Comparison of ENCODE assay signal across 22 cellular contexts in the genomic region with DNA sequence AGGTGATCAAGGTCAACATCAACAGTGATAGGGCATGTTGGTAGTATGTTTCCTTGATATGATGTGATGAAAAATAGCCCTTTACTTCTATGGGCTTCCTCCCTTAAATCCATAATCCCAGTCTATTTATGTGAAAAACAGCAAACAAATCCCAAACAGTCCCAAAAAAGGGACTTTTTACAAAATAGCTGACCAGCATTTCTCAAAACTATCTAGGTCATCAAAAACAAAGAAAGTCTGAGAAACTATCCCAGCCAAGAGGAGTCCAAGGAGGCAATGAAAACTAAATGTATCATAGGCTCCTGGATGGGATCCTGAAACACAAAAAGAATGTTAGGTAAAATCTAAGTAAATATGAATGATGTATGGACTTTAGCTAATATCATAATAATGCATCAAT.
DNase-seq lines count a peak whose midpoint lies in the region; ATAC-seq, FAIRE-seq and TF ChIP-seq lines count a peak whose summit lies in the region.
"Had no signal": no experiment of that assay in that cellular context is flagged by ENCODE, and none has a peak within 500 bp of the region (broad histone marks: within the 10 kb centered on the region; RNA-seq: fewer than 3 reads in every experiment).

No MANE protein-coding gene starts in this region.

- H3K27me3 ChIP-seq in HepG2 (ENCODE audit: control insufficient read depth in 1 of 2, insufficient read depth in 2 of 2, low read length in 2 of 2) (no peaks in the 10 kb centered on the region), right lobe of liver (no peaks in the 10 kb centered on the region), IMR-90 (ENCODE audit: control insufficient read depth, insufficient read depth, low read length) (no peaks in the 10 kb centered on the region)
- H3K27me3 ChIP-seq: BE2C, BLaER1 had no signal

- H2AFZ ChIP-seq in HepG2 (ENCODE audit: low read length) (no peak overlapping the region), IMR-90 (replicated peaks; ENCODE audit: low read length, poor library complexity) (no peak overlapping the region)

- H4K91ac ChIP-seq in IMR-90 (ENCODE audit: insufficient read depth, low read depth, low read length) = no peak overlapping the region

- peaks cover 5% of the 10 kb centered on the region; the same call in 1 of the 2 replicates for H3K9me1 ChIP-seq in IMR-90 (ENCODE audit: insufficient read depth, low read length)

- DNase-seq in HepG2 (ENCODE audit: low spot score) = no peak
- no peak for DNase-seq in right lobe of liver
- no peak for DNase-seq in IMR-90
- no peak for DNase-seq in DMS79 (lab: John Stamatoyannopoulos, UW)
- DNase-seq: ACHN; BE2C; C1 segment of cervical spinal cord; CD4-positive, alpha-beta memory T cell; CD4-positive, CD25-positive, alpha-beta regulatory T cell; CD8-positive, alpha-beta memory T cell; COR-L47; DMS 273 treated with DMSO at 0.1 percent for 48 hours; DMS153; DMS53; DMS79 treated with DMSO at 0.1 percent for 48 hours; GF-D8 had no signal

- no peak overlapping the region for H3K23ac ChIP-seq in IMR-90 (ENCODE audit: low read depth, low read length)

- H3K9me3 ChIP-seq in HepG2 (ENCODE audit: low read length) (no peaks in the 10 kb centered on the region), right lobe of liver (no peaks in the 10 kb centered on the region), IMR-90 (ENCODE audit: control insufficient read depth, insufficient read depth, low read length) (no peaks in the 10 kb centered on the region)
- H3K9me3 ChIP-seq: BE2C had no signal

- no peak overlapping the region for H2BK120ac ChIP-seq in IMR-90 (ENCODE audit: low read depth, low read length)

- TF ChIP-seq CTCF in HepG2 (CRISPR knock-in tag; IDR thresholded peaks at IDR 0.05) = no peak
- no peak for TF ChIP-seq CTCF in right lobe of liver (IDR thresholded peaks at IDR 0.05)
- TF ChIP-seq CTCF in IMR-90 (conservative IDR thresholded peaks at IDR 0.05; ENCODE audit: low read depth, low read length) = no peak

- ATAC-seq in HepG2 (no peak), right lobe of liver (no peak), IMR-90 (ENCODE audit: low read depth) (no peak), HG03442 (IDR thresholded peaks at IDR 0.05; ENCODE audit: unreplicated experiment) (no peak)

- H3K4me1 ChIP-seq in HepG2 (ENCODE audit: insufficient read depth, low read length) = no peaks in the 10 kb centered on the region
- H3K4me1 ChIP-seq in right lobe of liver = no peaks in the 10 kb centered on the region
- H3K4me1 ChIP-seq in IMR-90 (ENCODE audit: control insufficient read depth, insufficient read depth, low read length) = peaks cover 4% of the 10 kb centered on the region; the same call in 1 of the 2 replicates
- H3K4me1 ChIP-seq: BE2C had no signal

- BruUV-seq in HepG2 (replicated peaks; lab: Mats Ljungman, UMichigan) (no TSS peak), IMR-90 (replicated peaks; lab: Mats Ljungman, UMichigan) (no TSS peak)

- H4K8ac ChIP-seq in IMR-90 (ENCODE audit: low read depth in 2 of 2, low read length in 2 of 2) = no peak overlapping the region

- no peak overlapping the region for H3K4ac ChIP-seq in IMR-90 (ENCODE audit: low read depth, low read length)

- dilution Hi-C loops in IMR-90 (cut with HindIII; ENCODE audit: low sequenced_read_pairs, unreplicated experiment) = no loop called here

- in situ Hi-C loops in HepG2 (cut with HindIII; ENCODE audit: extremely low pct_ligation_motif_present, low pct_unique_long_range_greater_than_20kb) = no loop called here
- in situ Hi-C loops in IMR-90 (cut with MboI; ENCODE audit: low sequenced_read_pairs) = no loop called here

- no peak overlapping the region for H3K9ac ChIP-seq in HepG2 (ENCODE audit: insufficient read depth, low read depth, low read length)
- no peak overlapping the region for H3K9ac ChIP-seq in IMR-90 (ENCODE audit: low read depth, low read length)
- H3K9ac ChIP-seq: BLaER1 had no signal

- no peak overlapping the region for H2AK5ac ChIP-seq in IMR-90 (ENCODE audit: low read depth, low read length)

- no peak overlapping the region for H3K4me2 ChIP-seq in HepG2 (ENCODE audit: low read depth, low read length)
- no peak overlapping the region for H3K4me2 ChIP-seq in IMR-90 (ENCODE audit: low read depth, low read length)
- H3K4me2 ChIP-seq: BLaER1 had no signal

- H3K14ac ChIP-seq in IMR-90 (replicated peaks; ENCODE audit: low read depth, low read length) = no peak overlapping the region

- H4K5ac ChIP-seq in IMR-90 (ENCODE audit: low read depth, low read length) = no peak overlapping the region

- no peak overlapping the region for H2BK20ac ChIP-seq in IMR-90 (ENCODE audit: low read depth, low read length)

- no peak overlapping the region for H2AK9ac ChIP-seq in IMR-90 (replicated peaks; ENCODE audit: low read depth, low read length, poor library complexity)

- H3K79me1 ChIP-seq in IMR-90 (ENCODE audit: low read depth in 1 of 2, low read length in 2 of 2) = peaks cover 5 to 9% of the 10 kb centered on the region in 2 experiments

- intact Hi-C loops in HepG2 (cut with micrococcal nuclease; ENCODE audit: unreplicated experiment) (no loop called here), right lobe of liver (cut with DNase I) (no loop called here), IMR-90 (cut with micrococcal nuclease) (no loop called here)

- H3K18ac ChIP-seq in IMR-90 (ENCODE audit: low read depth, low read length) = no peak overlapping the region

- TF ChIP-seq POLR2A in HepG2 (IDR thresholded peaks at IDR 0.05; ENCODE audit: insufficient read depth in 1 of 2, low read depth in 2 of 2, low read length in 2 of 2) (no peak), right lobe of liver (IDR thresholded peaks at IDR 0.05) (no peak), IMR-90 (IDR thresholded peaks at IDR 0.05; ENCODE audit: low read depth, low read length) (no peak)

- H3K56ac ChIP-seq in IMR-90 (ENCODE audit: extremely low read depth, insufficient read depth, low read length) = no peak overlapping the region

- H3K36me3 ChIP-seq in HepG2 (replicated peaks in 1 of 2; ENCODE audit: control insufficient read depth in 1 of 2, insufficient read depth in 2 of 2, low read length in 2 of 2) = no peaks in the 10 kb centered on the region
- H3K36me3 ChIP-seq in right lobe of liver = no peaks in the 10 kb centered on the region
- H3K36me3 ChIP-seq in IMR-90 (ENCODE audit: control insufficient read depth, insufficient read depth, low read length) = no peaks in the 10 kb centered on the region
- H3K36me3 ChIP-seq: BE2C, BLaER1 had no signal

- no peak overlapping the region for H3K4me3 ChIP-seq in HepG2 (replicated peaks in 1 of 3; ENCODE audit: insufficient read depth in 1 of 3, low read depth in 2 of 3, low read length in 3 of 3)
- no peak overlapping the region for H3K4me3 ChIP-seq in right lobe of liver
- no peak overlapping the region for H3K4me3 ChIP-seq in IMR-90 (ENCODE audit: insufficient read depth, low read depth, low read length)
- H3K4me3 ChIP-seq: BLaER1 had no signal

- TF ChIP-seq RAD21 in HepG2 (CRISPR knock-in tag; IDR thresholded peaks at IDR 0.05) (no peak), IMR-90 (IDR thresholded peaks at IDR 0.05; ENCODE audit: low read length) (no peak)

- H4K20me1 ChIP-seq in HepG2 (ENCODE audit: insufficient read depth, low read length) = no peaks in the 10 kb centered on the region
- no peaks in the 10 kb centered on the region for H4K20me1 ChIP-seq in IMR-90 (ENCODE audit: insufficient read depth, low read length)
- H4K20me1 ChIP-seq: BLaER1 had no signal

- H3K27ac ChIP-seq in HepG2 (ENCODE audit: extremely low read length, insufficient read depth, low read length) = no peak overlapping the region
- H3K27ac ChIP-seq in right lobe of liver = no peak overlapping the region
- no peak overlapping the region for H3K27ac ChIP-seq in IMR-90 (ENCODE audit: insufficient read depth, low read length)
- H3K27ac ChIP-seq: 22Rv1, BLaER1 had no signal

- H3K79me2 ChIP-seq in HepG2 (ENCODE audit: insufficient read depth, low read length) = no peaks in the 10 kb centered on the region

- H2BK5ac ChIP-seq in IMR-90 (ENCODE audit: low read depth, low read length, poor library complexity, severe bottlenecking) = no peak overlapping the region

- no peak overlapping the region for H2BK15ac ChIP-seq in IMR-90 (ENCODE audit: low read depth, low read length)

- POLR2A ChIA-PET in HepG2 (lab: Yijun Ruan, JAX) (no interaction called here), IMR-90 (lab: Charles Lee; ENCODE audit: unreplicated experiment) (no interaction called here)

- FAIRE-seq in HepG2 (lab: Jason Lieb, UNC) = no peak
- FAIRE-seq: G401.6, GM12891, GM19239 had no signal

- CTCF ChIA-PET in HepG2 (lab: Yijun Ruan, JAX; ENCODE audit: low intra/inter-chr PET ratio, low total read pairs) = no interaction called here
- CTCF ChIA-PET in IMR-90 (lab: Yijun Ruan, JAX) = no interaction called here

- TF ChIP-seq EP300 in HepG2 (IDR thresholded peaks at IDR 0.05; ENCODE audit: low read depth in 2 of 2, low read length in 2 of 2) (no peak), HepG2 (CRISPR knock-in tag; IDR thresholded peaks at IDR 0.05; ENCODE audit: borderline replicate concordance) (no peak)

TF ChIP-seq in HepG2, 621 proteins besides CTCF, POLR2A, EP300 and RAD21:
- TF ChIP-seq MAFK (conservative IDR thresholded peaks at IDR 0.05 in 1 of 2, IDR thresholded peaks at IDR 0.05 in 1 of 2; ENCODE audit: low read length in 2 of 2) = peak; percentile 11 to 64; a peak in 2 of 4 replicates
- peak; percentile 60; the same call in 1 of the 2 replicates for TF ChIP-seq MAFF (IDR thresholded peaks at IDR 0.05; ENCODE audit: low read depth, low read length)
- TF ChIP-seq SPEN (CRISPR knock-in tag; IDR thresholded peaks at IDR 0.05; ENCODE audit: low read depth) = no peak

TF ChIP-seq in IMR-90, 13 proteins besides CTCF, POLR2A, EP300 and RAD21:
- TF ChIP-seq, protein P1, sequence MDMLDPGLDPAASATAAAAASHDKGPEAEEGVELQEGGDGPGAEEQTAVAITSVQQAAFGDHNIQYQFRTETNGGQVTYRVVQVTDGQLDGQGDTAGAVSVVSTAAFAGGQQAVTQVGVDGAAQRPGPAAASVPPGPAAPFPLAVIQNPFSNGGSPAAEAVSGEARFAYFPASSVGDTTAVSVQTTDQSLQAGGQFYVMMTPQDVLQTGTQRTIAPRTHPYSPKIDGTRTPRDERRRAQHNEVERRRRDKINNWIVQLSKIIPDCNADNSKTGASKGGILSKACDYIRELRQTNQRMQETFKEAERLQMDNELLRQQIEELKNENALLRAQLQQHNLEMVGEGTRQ (IDR thresholded peaks at IDR 0.05; ENCODE audit: low read depth, low read length) = no peak
- TF ChIP-seq MAFK (IDR thresholded peaks at IDR 0.05; ENCODE audit: low read depth, low read length) (0 out of 2 replicates have a peak, but pooled peaks have one; percentile 21), FOS (IDR thresholded peaks at IDR 0.05; ENCODE audit: low read depth, low read length) (no peak)
